ENCODE assay signal across 13 cellular contexts in the genomic region with DNA sequence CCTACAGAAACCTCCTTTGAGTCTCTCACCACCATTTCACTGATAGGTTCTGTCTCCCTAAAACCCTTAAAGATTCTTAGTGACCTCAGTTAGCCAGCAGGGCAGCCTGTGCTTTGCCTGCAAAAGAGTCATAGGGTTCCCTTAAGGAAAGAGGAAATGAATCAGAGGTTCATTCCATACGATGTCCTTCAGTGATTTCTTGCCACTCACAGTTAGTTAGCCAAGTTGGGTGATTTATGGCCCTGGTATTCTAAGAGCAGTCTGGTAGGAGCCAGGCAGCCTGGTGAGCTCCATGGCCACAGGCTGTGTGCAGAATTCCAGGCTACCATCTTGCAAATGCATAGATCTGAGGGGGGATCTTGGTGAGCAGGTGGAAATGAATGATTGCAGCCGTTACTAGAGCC. TPM values are rescaled to one million over a fixed set of nuclear protein-coding genes. Genes with fewer than 3 reads are reported as not detected.
DNase-seq lines count a peak whose midpoint lies in the region; TF ChIP-seq lines count a peak whose summit lies in the region.
"Had no signal": no experiment of that assay in that cellular context is flagged by ENCODE, and none has a peak within 500 bp of the region (broad histone marks: within the 10 kb centered on the region; RNA-seq: fewer than 3 reads in every experiment).

No MANE protein-coding gene starts in this region.

- 44 to 100% methylated on average over 1 of the region's 2 CpGs for WGBS in mesodermal cell (ENCODE audit: insufficient coverage in 2 of 2), 2 experiments

- no peak overlapping the region for H3K4me3 ChIP-seq in choroid plexus epithelial cell (ENCODE audit: low read depth, low read length)
- H3K4me3 ChIP-seq in mesodermal cell (ENCODE audit: extremely low read depth, insufficient read depth, low read length, poor library complexity, severe bottlenecking), result no peak overlapping the region
- H3K4me3 ChIP-seq in colonic mucosa, result no peak overlapping the region
- no peak overlapping the region for H3K4me3 ChIP-seq in Karpas-422 (ENCODE audit: low read length)
- no peak overlapping the region for H3K4me3 ChIP-seq in HAP-1
- H3K4me3 ChIP-seq: Peyer's patch had no signal

- H3K36me3 ChIP-seq in mesodermal cell (ENCODE audit: control insufficient read depth, insufficient read depth, low read length) (no peaks in the 10 kb centered on the region), colonic mucosa (no peaks in the 10 kb centered on the region), Karpas-422 (ENCODE audit: insufficient read depth, low read length) (no peaks in the 10 kb centered on the region), HAP-1 (replicated peaks) (no peaks in the 10 kb centered on the region)
- H3K36me3 ChIP-seq: Peyer's patch had no signal

- H3K4me1 ChIP-seq in mesodermal cell (ENCODE audit: control insufficient read depth, insufficient read depth, low read length, poor library complexity, severe bottlenecking) (peaks cover 17% of the 10 kb centered on the region), colonic mucosa (no peaks in the 10 kb centered on the region), Karpas-422 (ENCODE audit: low read length) (no peaks in the 10 kb centered on the region), HAP-1 (no peaks in the 10 kb centered on the region)
- H3K4me1 ChIP-seq: Peyer's patch had no signal

- TF ChIP-seq CTCF in choroid plexus epithelial cell (conservative IDR thresholded peaks at IDR 0.05; ENCODE audit: low read depth, low read length) (peak; percentile 26), colonic mucosa (IDR thresholded peaks at IDR 0.05) (no peak)

- intact Hi-C loops in colonic mucosa (cut with DNase I), result no loop called here

- H3K27me3 ChIP-seq in colonic mucosa, result no peaks in the 10 kb centered on the region
- H3K27me3 ChIP-seq in Karpas-422 (ENCODE audit: low read length), result no peaks in the 10 kb centered on the region
- H3K27me3 ChIP-seq in HAP-1 (ENCODE audit: low read depth), result no peaks in the 10 kb centered on the region
- H3K27me3 ChIP-seq: Peyer's patch had no signal

- in situ Hi-C loops in Caki2 (cut with HindIII; ENCODE audit: low pct_unique_long_range_greater_than_20kb, low sequenced_read_pairs), result no loop called here
- in situ Hi-C loops in HAP-1 (cut with MboI; ENCODE audit: low sequenced_read_pairs), result no loop called here

- H3K9me3 ChIP-seq in mesodermal cell (ENCODE audit: control insufficient read depth, low read length) (no peaks in the 10 kb centered on the region), colonic mucosa (no peaks in the 10 kb centered on the region), Karpas-422 (ENCODE audit: low read length) (no peaks in the 10 kb centered on the region), HAP-1 (no peaks in the 10 kb centered on the region)
- H3K9me3 ChIP-seq: Peyer's patch had no signal

- H3K9ac ChIP-seq in colonic mucosa (ENCODE audit: low read depth in 2 of 2, low read length in 2 of 2) (no peak overlapping the region), Karpas-422 (ENCODE audit: low read length) (no peak overlapping the region)

- DNase-seq in Caki2 (ENCODE audit: low read depth) (peak; percentile 64), NCI-H226 (peak; percentile 89), choroid plexus epithelial cell (ENCODE audit: low read depth) (peak; percentile 88), colonic mucosa (no peak), Karpas-422 (no peak), HAP-1 (ENCODE audit: low spot score in 2 of 2) (no peak)
- DNase-seq in activated CD4-positive, alpha-beta T cell treated with anti-CD3 and anti-CD28 coated beads for 48 hours, result no peak
- DNase-seq: cortex of kidney; naive B cell; NCI-H2107; Peyer's patch; stimulated activated naive CD4-positive, alpha-beta T cell had no signal

- H2AFZ ChIP-seq in Karpas-422 (ENCODE audit: low read length), result no peak overlapping the region

- no peaks in the 10 kb centered on the region for H4K20me1 ChIP-seq in Karpas-422 (ENCODE audit: insufficient read depth, low read depth, low read length)

- no peaks in the 10 kb centered on the region for H3K9me2 ChIP-seq in Karpas-422 (replicated peaks; ENCODE audit: insufficient read depth, low read length)

- H3K27ac ChIP-seq in mesodermal cell (ENCODE audit: low read depth, low read length, severe bottlenecking), result peak overlapping the region; percentile 50
- no peak overlapping the region for H3K27ac ChIP-seq in colonic mucosa
- no peak overlapping the region for H3K27ac ChIP-seq in Karpas-422 (ENCODE audit: low read length)
- H3K27ac ChIP-seq: Peyer's patch had no signal

- no peaks in the 10 kb centered on the region for H3K79me2 ChIP-seq in Karpas-422 (ENCODE audit: low read length)

- H3K4me2 ChIP-seq in Karpas-422 (ENCODE audit: low read depth, low read length, poor library complexity, severe bottlenecking), result no peak overlapping the region

RNA-seq across cellular contexts. Expression of gene CCBE1, which starts 18.7 kb away (rescaled TPM):
- total RNA-seq in Caki2 (2014; rRNA removed; shearing (Covaris generic); ENCODE audit: low replicate concordance), result 0.17 TPM in 1 of 2 replicates, not detected in the other
- 4.1 TPM for polyA plus RNA-seq in mesodermal cell (2013, experiment 1 of 2)
- 5.7 TPM for polyA plus RNA-seq in mesodermal cell (2013, experiment 2 of 2)
- total RNA-seq in colonic mucosa, result 1 to 10 TPM in 1 of 2 donors, under 1 TPM in 1; 0.27 to 3.1 TPM
- not detected in 2 replicates for total RNA-seq in Karpas-422 (2014; rRNA removed; shearing (Covaris generic); ENCODE audit: low replicate concordance)

Comparison
In these comparisons a context has a peak if more than half of its experiments do, and no peak if none do; other contexts are left out.
1. DNase-seq: peak in Caki2 (single experiment), NCI-H226 (single experiment) and choroid plexus epithelial cell (single experiment); none in colonic mucosa (single experiment), Karpas-422 (single experiment), HAP-1 (0 of 2) and activated CD4-positive, alpha-beta T cell treated with anti-CD3 and anti-CD28 coated beads for 48 hours (single experiment).